In genomic region chr19:14375582-14376291, GRCh38 we compare ENCODE assay signal across 9 cellular contexts. TPM values are rescaled to one million over a fixed set of nuclear protein-coding genes. Genes with fewer than 3 reads are reported as not detected.
A peak's percentile ranks its signal among the peaks of the same experiment; 100 is the strongest.
DNase-seq lines count a peak whose midpoint lies in the region; ATAC-seq and TF ChIP-seq lines count a peak whose summit lies in the region.
"Had no signal": no experiment of that assay in that cellular context is flagged by ENCODE, and none has a peak within 500 bp of the region (broad histone marks: within the 10 kb centered on the region; RNA-seq: fewer than 3 reads in every experiment).

No MANE protein-coding gene starts in this region.

- peaks cover 11% of the 10 kb centered on the region for H3K4me1 Mint-ChIP-seq in MCF 10A (ENCODE audit: insufficient read depth, unreplicated experiment)

- CTCF ChIA-PET in AG04450 (lab: Charles Lee), result interaction anchor here (0.6 kb wide), 1 partner anchor 514 kb away, joined by 4 read pairs; no protein-coding TSS in a partner anchor
- CTCF ChIA-PET in MCF 10A (lab: Yijun Ruan, JAX), result interaction anchor here (0.5 kb wide), 1 partner anchor 1182 kb away, joined by 3 read pairs; no protein-coding TSS in a partner anchor

- H3K27me3 ChIP-seq in AG04450 (ENCODE audit: control insufficient read depth, insufficient read depth, low read length) (no peaks in the 10 kb centered on the region), muscle layer of colon (ENCODE audit: control insufficient read depth in 1 of 2, insufficient read depth in 2 of 2, low read length in 2 of 2) (no peaks in the 10 kb centered on the region), WERI-Rb-1 (ENCODE audit: insufficient read depth, low read depth, severe bottlenecking) (no peaks in the 10 kb centered on the region)

- DNase-seq in AG04450 (ENCODE audit: low read depth, low spot score) (no peak), dermis blood vessel endothelial cell (peak; percentile 50), WERI-Rb-1 (no peak), MCF 10A (ENCODE audit: unreplicated experiment) (no peak)

- H3K9ac ChIP-seq in muscle layer of colon (ENCODE audit: low read length), result no peak overlapping the region

- intact Hi-C loops in MCF 10A (cut with micrococcal nuclease), result no loop called here

- no peaks in the 10 kb centered on the region for H3K36me3 Mint-ChIP-seq in MCF 10A (ENCODE audit: insufficient read depth, unreplicated experiment)

- no peaks in the 10 kb centered on the region for H3K27me3 Mint-ChIP-seq in MCF 10A (ENCODE audit: insufficient read depth, unreplicated experiment)

- no peaks in the 10 kb centered on the region for H3K9me3 Mint-ChIP-seq in MCF 10A (ENCODE audit: unreplicated experiment)

- H3K9me3 ChIP-seq in AG04450 (ENCODE audit: control insufficient read depth, insufficient read depth, low read length) (no peaks in the 10 kb centered on the region), muscle layer of colon (ENCODE audit: low read length) (no peaks in the 10 kb centered on the region), WERI-Rb-1 (ENCODE audit: severe bottlenecking) (no peaks in the 10 kb centered on the region)

- H3K27ac ChIP-seq in AG04450 (ENCODE audit: low read depth, low read length) (peak overlapping the region; percentile 21), muscle layer of colon (ENCODE audit: low read depth, low read length) (peak overlapping the region; percentile 70), WERI-Rb-1 (no peak overlapping the region)
- H3K27ac ChIP-seq: epithelial cell of prostate had no signal

- H3K36me3 ChIP-seq in muscle layer of colon (ENCODE audit: insufficient read depth, low read length) (no peaks in the 10 kb centered on the region), WERI-Rb-1 (no peaks in the 10 kb centered on the region)

- H3K4me3 Mint-ChIP-seq in MCF 10A (ENCODE audit: unreplicated experiment), result no peak overlapping the region

- no peak overlapping the region for H3K4me3 ChIP-seq in AG04450 (ENCODE audit: low read depth, low read length)
- H3K4me3 ChIP-seq in muscle layer of colon (ENCODE audit: low read depth in 1 of 2, low read length in 2 of 2), result peak overlapping the region; percentile 1 to 10
- H3K4me3 ChIP-seq in WERI-Rb-1 (ENCODE audit: low read depth, low read length), result no peak overlapping the region

- TF ChIP-seq CTCF in AG04450 (IDR thresholded peaks at IDR 0.05; ENCODE audit: low read depth, low read length) (no peak), WERI-Rb-1 (IDR thresholded peaks at IDR 0.05; ENCODE audit: low read depth, low read length) (no peak), MCF 10A (IDR thresholded peaks at IDR 0.05; ENCODE audit: unreplicated experiment) (no peak)

- ATAC-seq in HG03342 (IDR thresholded peaks at IDR 0.05; ENCODE audit: unreplicated experiment) (peak; percentile 27), HG02678 (IDR thresholded peaks at IDR 0.05; ENCODE audit: unreplicated experiment) (no peak), HG02840 (IDR thresholded peaks at IDR 0.05; ENCODE audit: low FRiP score, unreplicated experiment) (no peak)

- H3K27ac Mint-ChIP-seq in MCF 10A (ENCODE audit: low read depth, unreplicated experiment), result no peak overlapping the region

- POLR2A ChIA-PET in AG04450 (lab: Yijun Ruan, JAX) (no interaction called here), MCF 10A (lab: Yijun Ruan, JAX) (interaction anchor here (1.0 kb wide), 1 partner anchor 9 kb away, joined by 3 read pairs; no protein-coding TSS in a partner anchor)

- peaks cover 34% of the 10 kb centered on the region for H3K4me1 ChIP-seq in muscle layer of colon (ENCODE audit: insufficient read depth, low read length)

- no TSS peak for BruUV-seq in MCF 10A (replicated peaks; lab: Mats Ljungman, UMichigan)

RNA-seq across cellular contexts. Expression of gene ADGRE5, which starts 5.5 kb away (rescaled TPM):
- 19.5 and 21.9 TPM in 2 replicates for polyA plus RNA-seq in AG04450 (2011; rRNA removed)
- 20.8 and 25.7 TPM in 2 replicates for polyA minus RNA-seq in AG04450 (2011; rRNA and poly(A)+ RNA removed)
- total RNA-seq in dermis blood vessel endothelial cell (5.3 and 12.7 TPM in 2 replicates), MCF 10A (2022) (44.5 and 47.9 TPM in 2 replicates)

RNA-seq across cellular contexts. Expression of gene DDX39A, which starts 43.4 kb away (rescaled TPM):
- 25.7 and 33.7 TPM in 2 replicates for polyA plus RNA-seq in AG04450 (2011; rRNA removed)
- 28.9 and 33.8 TPM in 2 replicates for polyA minus RNA-seq in AG04450 (2011; rRNA and poly(A)+ RNA removed)
- total RNA-seq in dermis blood vessel endothelial cell, result 104 and 123 TPM in 2 replicates
- total RNA-seq in MCF 10A (2022), result 62.1 and 65.4 TPM in 2 replicates

RNA-seq across cellular contexts. Expression of gene PKN1, which starts 57.4 kb away (rescaled TPM):
- 37.5 and 43.4 TPM in 2 replicates for polyA plus RNA-seq in AG04450 (2011; rRNA removed)
- polyA minus RNA-seq in AG04450 (2011; rRNA and poly(A)+ RNA removed), result 78.2 and 99.3 TPM in 2 replicates
- 282 and 439 TPM in 2 replicates for total RNA-seq in dermis blood vessel endothelial cell
- total RNA-seq in MCF 10A (2022), result 94.8 and 141 TPM in 2 replicates

Comparison
In these comparisons a context has a peak if more than half of its experiments do, and no peak if none do; other contexts are left out.
1. H3K4me3 ChIP-seq: peak in muscle layer of colon (2 of 2); none in AG04450 (single experiment) and WERI-Rb-1 (single experiment).